ENCODE assay signal across 23 cellular contexts in genomic region chr22:37396488-37397084, GRCh38. TPM values are rescaled to one million over a fixed set of nuclear protein-coding genes. Genes with fewer than 3 reads are reported as not detected.
"Had no signal": no experiment of that assay in that cellular context is flagged by ENCODE, and none has a peak within 500 bp of the region (broad histone marks: within the 10 kb centered on the region; RNA-seq: fewer than 3 reads in every experiment).

No MANE protein-coding gene starts in this region.

- H3K27ac Mint-ChIP-seq: activated B cell treated with CpG ODN at 0.5 μM for 24 hours; activated CD4-positive, alpha-beta T cell treated with anti-CD3 and anti-CD28 coated beads, Interleukin-2, amount 10 ng/mL, durations not matched to agents 24 days and 14 days; T-helper 1 cell treated with Interleukin-12 subunit alpha and Interleukin-12 subunit beta and Interleukin-4 antibody, amounts not matched to agents 30 μg/mL and 1 μg/mL, for 36 hours had no signal

- FAIRE-seq: astrocyte had no signal

- H3K4me3 Mint-ChIP-seq: activated B cell treated with CpG ODN at 0.5 μM for 24 hours; activated CD4-positive, alpha-beta T cell treated with anti-CD3 and anti-CD28 coated beads, Interleukin-2, amount 10 ng/mL, durations not matched to agents 24 days and 14 days; T-helper 1 cell treated with Interleukin-12 subunit alpha and Interleukin-12 subunit beta and Interleukin-4 antibody, amounts not matched to agents 30 μg/mL and 1 μg/mL, for 36 hours had no signal

- H3K4me1 ChIP-seq: Peyer's patch, SJCRH30 had no signal

- DNase-seq: activated B cell treated with CpG ODN at 0.5 μM for 24 hours; activated CD4-positive, alpha-beta T cell treated with anti-CD3 and anti-CD28 coated beads for 1 hour; activated CD4-positive, alpha-beta T cell treated with anti-CD3 and anti-CD28 coated beads, Interleukin-2, amount 10 ng/mL, durations not matched to agents 24 days and 14 days; activated CD4-positive, alpha-beta T cell treated with anti-CD3 and anti-CD28 coated beads, Interleukin-2, amount 50 U/mL, for 48 hours; activated CD8-positive, alpha-beta memory T cell treated with anti-CD3 and anti-CD28 coated beads, Interleukin-2, amount 50 U/mL, for 4 hours; activated naive CD4-positive, alpha-beta T cell treated with anti-CD3 and anti-CD28 coated beads, Interleukin-2, amount 50 U/mL, for 16 hours; amniotic stem cell; brain microvascular endothelial cell; Kasumi-1; KBM-7; NCI-H1105 treated with DMSO at 0.1 percent for 48 hours; NCI-H1436 treated with DMSO at 0.1 percent for 48 hours; NCI-H187; NCI-H2081; NCI-H446; NCI-H524; Peyer's patch; Right ventricle myocardium superior; SJCRH30 had no signal

- H3K4me1 Mint-ChIP-seq: activated B cell treated with CpG ODN at 0.5 μM for 24 hours; activated CD4-positive, alpha-beta T cell treated with anti-CD3 and anti-CD28 coated beads, Interleukin-2, amount 10 ng/mL, durations not matched to agents 24 days and 14 days had no signal

- H3K27ac ChIP-seq: brain microvascular endothelial cell, cardiac muscle cell, Peyer's patch, RWPE1, SJCRH30 had no signal

- H3K9me3 ChIP-seq: Peyer's patch, SJCRH30 had no signal

- H3K27me3 ChIP-seq: brain microvascular endothelial cell, cardiac muscle cell, Peyer's patch had no signal

- H3K27me3 Mint-ChIP-seq: activated CD4-positive, alpha-beta T cell treated with anti-CD3 and anti-CD28 coated beads, Interleukin-2, amount 10 ng/mL, durations not matched to agents 24 days and 14 days had no signal

- H3K4me3 ChIP-seq: cardiac muscle cell, Peyer's patch, SJCRH30 had no signal

- H3K36me3 ChIP-seq: brain microvascular endothelial cell, cardiac muscle cell, Peyer's patch, SJCRH30 had no signal

- H3K9me3 Mint-ChIP-seq: activated B cell treated with CpG ODN at 0.5 μM for 24 hours; activated CD4-positive, alpha-beta T cell treated with anti-CD3 and anti-CD28 coated beads, Interleukin-2, amount 10 ng/mL, durations not matched to agents 24 days and 14 days; T-helper 1 cell treated with Interleukin-12 subunit alpha and Interleukin-12 subunit beta and Interleukin-4 antibody, amounts not matched to agents 30 μg/mL and 1 μg/mL, for 36 hours had no signal

RNA-seq across cellular contexts. Expression of gene ELFN2, which starts 30.7 kb away (rescaled TPM):
- total RNA-seq: activated B cell treated with CpG ODN at 0.5 μM for 24 hours had no signal
- polyA plus RNA-seq: cardiac muscle cell had no signal
